Comparison of ENCODE assay signal across 22 cellular contexts in the genomic region with DNA sequence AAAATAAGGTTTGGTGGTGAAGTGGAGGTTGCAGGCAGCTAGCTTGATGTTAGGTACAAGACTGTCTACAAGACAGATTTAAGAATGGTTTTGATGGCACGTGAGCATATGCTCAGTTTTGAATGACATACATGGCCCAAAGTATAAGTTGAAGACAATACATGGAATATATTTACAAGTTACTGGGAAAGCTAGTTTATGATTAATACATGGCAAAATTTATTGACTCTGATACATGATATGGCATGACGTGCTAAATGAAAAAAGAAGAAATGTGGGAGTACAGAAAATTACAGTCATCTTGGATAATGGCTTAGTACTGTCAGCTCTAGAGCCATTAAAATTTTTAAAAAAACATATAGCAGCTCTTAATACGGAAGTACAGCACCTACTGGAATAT. TPM values are rescaled to one million over a fixed set of nuclear protein-coding genes. Genes with fewer than 3 reads are reported as not detected.
DNase-seq lines count a peak whose midpoint lies in the region; TF ChIP-seq lines count a peak whose summit lies in the region.
"Had no signal": no experiment of that assay in that cellular context is flagged by ENCODE, and none has a peak within 500 bp of the region (broad histone marks: within the 10 kb centered on the region; RNA-seq: fewer than 3 reads in every experiment).

No MANE protein-coding gene starts in this region.

- intact Hi-C loops in thyroid gland (cut with DNase I), result no loop called here

- DNase-seq in NCI-H1417 treated with DMSO at 0.1 percent for 48 hours (lab: John Stamatoyannopoulos, UW) (peak; percentile 56), thyroid gland (no peak), NCI-H345 (lab: John Stamatoyannopoulos, UW) (no peak), T-helper 2 cell (no peak)
- no peak for DNase-seq in stimulated activated CD4-positive, alpha-beta T cell treated with anti-CD3 and anti-CD28 coated beads, Interleukin-2, amount 100 ng/mL, for 48 hours
- DNase-seq: activated CD4-positive, alpha-beta T cell treated with anti-CD3 and anti-CD28 coated beads for 36 hours; activated CD8-positive, alpha-beta memory T cell treated with anti-CD3 and anti-CD28 coated beads for 24 hours; activated T-cell treated with anti-CD3 and anti-CD28 coated beads, Interleukin-2, amount 50 U/mL, for 24 hours; CD4-positive, alpha-beta memory T cell; cortex of kidney; DMS153; H7; immature natural killer cell; left ventricle myocardium inferior; MG63; NCI-H2171 treated with DMSO at 0.1 percent for 48 hours; NCI-H526 treated with DMSO at 0.1 percent for 48 hours; SHP77 treated with DMSO at 0.1 percent for 48 hours; T-cell had no signal

- H3K27me3 ChIP-seq in duodenal mucosa (ENCODE audit: control insufficient read depth in 1 of 2, insufficient read depth in 2 of 2, low read length in 2 of 2) (no peaks in the 10 kb centered on the region), mucosa of stomach (ENCODE audit: control insufficient read depth, insufficient read depth, low read length) (no peaks in the 10 kb centered on the region), thyroid gland (no peaks in the 10 kb centered on the region)
- H3K27me3 ChIP-seq: MG63 had no signal

- H3K9me3 ChIP-seq in duodenal mucosa (ENCODE audit: control insufficient read depth in 1 of 2, low read length in 2 of 2) (no peaks in the 10 kb centered on the region), mucosa of stomach (ENCODE audit: control insufficient read depth, low read length) (no peaks in the 10 kb centered on the region), thyroid gland (no peaks in the 10 kb centered on the region)
- H3K9me3 ChIP-seq: left ventricle myocardium inferior, MG63 had no signal

- H3K4me3 ChIP-seq in duodenal mucosa (ENCODE audit: low read depth in 1 of 2, low read length in 2 of 2), result peak overlapping the region; percentile 80 to 84
- no peak overlapping the region for H3K4me3 ChIP-seq in mucosa of stomach (ENCODE audit: low read length)
- no peak overlapping the region for H3K4me3 ChIP-seq in thyroid gland (replicated peaks in 1 of 3)
- H3K4me3 ChIP-seq: left ventricle myocardium inferior, MG63 had no signal

- TF ChIP-seq CTCF in thyroid gland (IDR thresholded peaks at IDR 0.05), result no peak

- no peak for TF ChIP-seq POLR2A in thyroid gland (IDR thresholded peaks at IDR 0.05)

- peaks cover 19 to 39% of the 10 kb centered on the region in 2 donors for H3K36me3 ChIP-seq in duodenal mucosa (ENCODE audit: control insufficient read depth in 1 of 2, insufficient read depth in 2 of 2, low read length in 2 of 2)
- peaks cover 15% of the 10 kb centered on the region for H3K36me3 ChIP-seq in mucosa of stomach (ENCODE audit: control insufficient read depth, insufficient read depth, low read length)
- H3K36me3 ChIP-seq in thyroid gland, result peaks cover 0 to 8% of the 10 kb centered on the region in 2 donors
- H3K36me3 ChIP-seq: left ventricle myocardium inferior had no signal

- peaks cover 0 to 3% of the 10 kb centered on the region in 2 donors for H3K4me1 ChIP-seq in duodenal mucosa (ENCODE audit: control insufficient read depth in 1 of 2, insufficient read depth in 2 of 2, low read length in 2 of 2)
- H3K4me1 ChIP-seq in mucosa of stomach (ENCODE audit: control insufficient read depth, insufficient read depth, low read length), result peaks cover 6% of the 10 kb centered on the region
- H3K4me1 ChIP-seq in thyroid gland, result peaks cover 21 to 37% of the 10 kb centered on the region in 2 donors

- H3K9ac ChIP-seq in duodenal mucosa (ENCODE audit: low read depth in 1 of 2, low read length in 2 of 2), result peak overlapping the region; percentile 25 to 92
- peak overlapping the region; percentile 98 for H3K9ac ChIP-seq in mucosa of stomach (ENCODE audit: low read length)

- peak overlapping the region; percentile 4 for H3K27ac ChIP-seq in duodenal mucosa (ENCODE audit: low read depth, low read length)
- peak overlapping the region in 2 of 3 donors; percentile 53 to 54 for H3K27ac ChIP-seq in thyroid gland
- H3K27ac ChIP-seq: left ventricle myocardium inferior had no signal

- WGBS in thyroid gland, 2 donors, result 82 to 88% methylated on average over 3 of the region's 3 CpGs

RNA-seq across cellular contexts. Expression of a gene that starts 4.4 kb away (rescaled TPM):
- 10 to 100 TPM; 15.6 to 37.2 (median 23.6) TPM for total RNA-seq in thyroid gland
- total RNA-seq: G401 had no signal

Comparison
In these comparisons a context has a peak if more than half of its experiments do, and no peak if none do; other contexts are left out.
1. H3K4me3 ChIP-seq: peak in duodenal mucosa (2 of 2); none in mucosa of stomach (single experiment) and thyroid gland (0 of 3).